In genomic region chr2:13560322-13560721, GRCh38 we compare ENCODE assay signal across 15 cellular contexts.
DNase-seq lines count a peak whose midpoint lies in the region; ATAC-seq and TF ChIP-seq lines count a peak whose summit lies in the region.
"Had no signal": no experiment of that assay in that cellular context is flagged by ENCODE, and none has a peak within 500 bp of the region (broad histone marks: within the 10 kb centered on the region; RNA-seq: fewer than 3 reads in every experiment).

No MANE protein-coding gene starts in this region.

- no peak for DNase-seq in ovary
- no peak for DNase-seq in NCI-H510A (lab: John Stamatoyannopoulos, UW)
- no peak for DNase-seq in activated CD4-positive, alpha-beta T cell treated with anti-CD3 and anti-CD28 coated beads, Interleukin-2, amount 50 U/mL, for 1 hour
- no peak for DNase-seq in putamen (ENCODE audit: low spot score)
- DNase-seq: activated B cell treated with CpG ODN at 0.5 μM for 24 hours; activated CD8-positive, alpha-beta memory T cell treated with anti-CD3 and anti-CD28 coated beads, Interleukin-2, amount 50 U/mL, for 4 hours; brain microvascular endothelial cell; NCI-H1694; NCI-H69; retina; substantia nigra had no signal

- no peak for TF ChIP-seq CTCF in KMS-11 (conservative IDR thresholded peaks at IDR 0.05; ENCODE audit: low read depth, low read length)
- no peak for TF ChIP-seq CTCF in ovary (IDR thresholded peaks at IDR 0.05)

- no peak overlapping the region; the same call in 1 of the 2 replicates for H3K9ac ChIP-seq in KMS-11

- H3K36me3 ChIP-seq in KMS-11 (ENCODE audit: insufficient read depth) (no peaks in the 10 kb centered on the region), ovary (no peaks in the 10 kb centered on the region)
- H3K36me3 ChIP-seq: brain microvascular endothelial cell had no signal

- ATAC-seq in GM18870 (IDR thresholded peaks at IDR 0.05; ENCODE audit: unreplicated experiment), result peak; percentile 74
- peak; percentile 73 for ATAC-seq in GM21529 (IDR thresholded peaks at IDR 0.05; ENCODE audit: unreplicated experiment)
- ATAC-seq in HG02981 (IDR thresholded peaks at IDR 0.05; ENCODE audit: unreplicated experiment), result peak; percentile 66

- intact Hi-C loops in ovary (cut with DNase I), result no loop called here

- no peaks in the 10 kb centered on the region for H3K79me2 ChIP-seq in KMS-11 (ENCODE audit: insufficient read depth, low read depth)

- H4K20me1 ChIP-seq in KMS-11 (ENCODE audit: insufficient read depth), result no peaks in the 10 kb centered on the region

- H3K9me3 ChIP-seq in ovary, result no peaks in the 10 kb centered on the region

- no peak for TF ChIP-seq EP300 in ovary (IDR thresholded peaks at IDR 0.05)

- peaks cover 72% of the 10 kb centered on the region for H3K4me1 ChIP-seq in KMS-11 (ENCODE audit: low read depth, poor library complexity, severe bottlenecking)
- H3K4me1 ChIP-seq in ovary (ENCODE audit: insufficient read depth), result no peaks in the 10 kb centered on the region

- H2AFZ ChIP-seq in KMS-11 (ENCODE audit: low read depth), result peak overlapping the region; percentile 21; the same call in 1 of the 2 replicates

- H3K4me3 ChIP-seq in KMS-11 (IDR thresholded peaks at IDR 0.05; ENCODE audit: insufficient read depth, low read depth, low read length) (no peak overlapping the region), ovary (no peak overlapping the region)

- H3K27ac ChIP-seq in KMS-11, result peak overlapping the region; percentile 54
- no peak overlapping the region for H3K27ac ChIP-seq in ovary
- H3K27ac ChIP-seq: brain microvascular endothelial cell had no signal

- H3K27me3 ChIP-seq in KMS-11 (ENCODE audit: insufficient read depth, low read depth) (no peaks in the 10 kb centered on the region), ovary (no peaks in the 10 kb centered on the region)
- H3K27me3 ChIP-seq: brain microvascular endothelial cell had no signal

- H3K4me2 ChIP-seq in KMS-11, result peak overlapping the region; percentile 81

- TF ChIP-seq POLR2A in ovary (IDR thresholded peaks at IDR 0.05), result no peak
